ENCODE assay signal across 8 cellular contexts in genomic region chr5:172002310-172002709, GRCh38. TPM values are rescaled to one million over a fixed set of nuclear protein-coding genes. Genes with fewer than 3 reads are reported as not detected.
DNase-seq lines count a peak whose midpoint lies in the region; ATAC-seq, FAIRE-seq and TF ChIP-seq lines count a peak whose summit lies in the region.

No MANE protein-coding gene starts in this region.

- no peak overlapping the region for H3K4me3 ChIP-seq in Peyer's patch
- no peak overlapping the region for H3K4me3 ChIP-seq in upper lobe of left lung

- H3K9me3 ChIP-seq in Peyer's patch = no peaks in the 10 kb centered on the region
- no peaks in the 10 kb centered on the region for H3K9me3 ChIP-seq in upper lobe of left lung

- DNase-seq in D721Med (ENCODE audit: insufficient read length, low spot score) (no peak), Peyer's patch (no peak), glomerular visceral epithelial cell (ENCODE audit: extremely low spot score) (peak; percentile 23), NCI-H345 (lab: John Stamatoyannopoulos, UW) (no peak), upper lobe of left lung (no peak), globus pallidus (ENCODE audit: low spot score) (no peak)

- H3K27ac ChIP-seq in 22Rv1 = no peak overlapping the region
- H3K27ac ChIP-seq in Peyer's patch = no peak overlapping the region
- H3K27ac ChIP-seq in upper lobe of left lung = no peak overlapping the region

- no peaks in the 10 kb centered on the region for H3K36me3 ChIP-seq in Peyer's patch
- no peaks in the 10 kb centered on the region for H3K36me3 ChIP-seq in upper lobe of left lung

- H3K4me1 ChIP-seq in Peyer's patch = peaks cover 0 to 36% (median 16%) of the 10 kb centered on the region in 4 donors
- peaks cover 49 to 67% (median 59%) of the 10 kb centered on the region in 4 donors for H3K4me1 ChIP-seq in upper lobe of left lung

- TF ChIP-seq POLR2A in Peyer's patch (IDR thresholded peaks at IDR 0.05) (no peak), upper lobe of left lung (IDR thresholded peaks at IDR 0.05) (no peak)

- TF ChIP-seq CTCF in 22Rv1 (IDR thresholded peaks at IDR 0.05) = peak; percentile 61
- peak; percentile 27 for TF ChIP-seq CTCF in D721Med (IDR thresholded peaks at IDR 0.05; ENCODE audit: insufficient read depth, missing control alignments)
- TF ChIP-seq CTCF in Peyer's patch (IDR thresholded peaks at IDR 0.05) = peak in 5 of 6 experiments; percentile 6 to 43 (median 35)
- TF ChIP-seq CTCF in upper lobe of left lung (IDR thresholded peaks at IDR 0.05) = peak in 2 of 6 experiments; percentile 17 to 25

- ATAC-seq in HG03175 (IDR thresholded peaks at IDR 0.05; ENCODE audit: unreplicated experiment) (no peak), upper lobe of left lung (ENCODE audit: low FRiP score in 2 of 2) (no peak)

- WGBS in upper lobe of left lung, 2 donors = 33 to 39% methylated on average over 2 of the region's 2 CpGs

- H3K27me3 ChIP-seq in Peyer's patch = no peaks in the 10 kb centered on the region
- no peaks in the 10 kb centered on the region for H3K27me3 ChIP-seq in upper lobe of left lung

- TF ChIP-seq EP300 in upper lobe of left lung (IDR thresholded peaks at IDR 0.05) = no peak

- FAIRE-seq in D721Med (lab: Jason Lieb, UNC) = no peak

RNA-seq across cellular contexts. Expression of gene FBXW11, which starts 4.1 kb away (rescaled TPM):
- total RNA-seq in Peyer's patch (10 to 100 TPM; 40.7 to 76.7 (median 49.1) TPM), upper lobe of left lung (10 to 100 TPM; 37.2 to 80.0 (median 48.9) TPM)
